Comparison of ENCODE assay signal across 11 cellular contexts in the genomic region with DNA sequence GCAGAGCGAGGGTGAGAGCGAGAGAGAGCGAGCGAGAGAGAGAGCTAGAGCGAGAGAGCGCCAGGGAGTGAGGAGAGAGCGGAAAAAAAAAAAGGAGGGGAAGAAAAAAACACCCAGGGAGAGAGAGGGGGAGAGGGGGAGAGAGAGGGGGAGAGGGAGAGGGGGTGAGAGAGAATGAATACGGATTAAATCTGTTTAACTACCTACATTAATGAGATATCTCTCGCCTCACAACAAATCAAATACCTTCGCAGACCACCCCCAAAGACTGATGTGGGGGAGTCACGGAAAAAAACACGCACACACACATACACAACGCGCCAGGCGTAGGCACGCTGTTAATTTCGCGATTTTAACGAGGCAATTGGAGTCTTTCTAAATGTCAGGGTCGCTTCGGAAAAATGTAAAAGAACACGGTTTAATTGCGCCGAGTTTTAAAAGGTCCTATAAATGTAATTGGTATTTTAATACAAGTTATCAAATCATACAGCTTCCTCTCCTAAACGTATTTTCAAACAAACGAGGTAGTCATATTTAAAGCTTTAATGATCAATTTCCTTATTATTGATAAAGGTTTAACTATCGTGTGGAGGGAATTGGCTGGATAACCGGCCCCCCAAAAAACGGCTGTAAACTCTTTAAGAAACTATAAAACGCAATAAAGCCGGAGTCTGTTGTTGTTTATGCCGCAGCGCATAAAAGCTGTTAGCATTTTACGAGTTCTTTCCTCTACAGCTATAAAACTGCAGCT. TPM values are rescaled to one million over a fixed set of nuclear protein-coding genes. Genes with fewer than 3 reads are reported as not detected.
DNase-seq lines count a peak whose midpoint lies in the region; ATAC-seq, FAIRE-seq and TF ChIP-seq lines count a peak whose summit lies in the region.
"Had no signal": no experiment of that assay in that cellular context is flagged by ENCODE, and none has a peak within 500 bp of the region (broad histone marks: within the 10 kb centered on the region; RNA-seq: fewer than 3 reads in every experiment).

TSS of gene HOXB8 (minus strand) at position 81 of the 751 bp plus-strand sequence. CDS start 588 bp downstream, outside the sequence.

- POLR2A ChIA-PET in activated CD4-positive, alpha-beta T cell treated with anti-CD3 and anti-CD28 coated beads, Interleukin-2, amount 10 ng/mL, durations not matched to agents 7 days and 5 days (lab: Charles Lee), result no interaction called here
- POLR2A ChIA-PET in activated CD4-positive, alpha-beta memory T cell treated with anti-CD3 and anti-CD28 coated beads, Interleukin-2, amount 10 ng/mL, durations not matched to agents 7 days and 5 days (lab: Charles Lee), result interaction anchor here (0.8 to 1.2 kb wide), 3 partner anchors 9 to 22 kb away, joined by 3 to 5 read pairs (median 3); no protein-coding TSS in a partner anchor

- peak within 1 kb of the TSS; percentile 78 to 95 for H3K9ac ChIP-seq in kidney (ENCODE audit: low read length in 2 of 2)
- H3K9ac ChIP-seq: BLaER1 treated with 17β-estradiol and CSF1 and Interleukin-3, amounts not matched to agents 10 nM and 100 nM had no signal

- H3K9me3 ChIP-seq in kidney (ENCODE audit: control insufficient read depth in 1 of 2, low read length in 2 of 2), result no peaks in the 10 kb centered on the region

- H3K36me3 Mint-ChIP-seq in activated CD4-positive, alpha-beta T cell treated with anti-CD3 and anti-CD28 coated beads, Interleukin-2, amount 10 ng/mL, durations not matched to agents 7 days and 5 days (ENCODE audit: low read depth), result no peaks in the 10 kb centered on the region
- H3K36me3 Mint-ChIP-seq in activated CD4-positive, alpha-beta memory T cell treated with anti-CD3 and anti-CD28 coated beads, Interleukin-2, amount 10 ng/mL, durations not matched to agents 7 days and 5 days (ENCODE audit: low read depth), result peaks cover 9% of the 10 kb centered on the region

- H3K4me1 Mint-ChIP-seq in activated CD4-positive, alpha-beta T cell treated with anti-CD3 and anti-CD28 coated beads, Interleukin-2, amount 10 ng/mL, durations not matched to agents 7 days and 5 days, result peaks cover 51% of the 10 kb centered on the region
- peaks cover 54% of the 10 kb centered on the region for H3K4me1 Mint-ChIP-seq in activated CD4-positive, alpha-beta memory T cell treated with anti-CD3 and anti-CD28 coated beads, Interleukin-2, amount 10 ng/mL, durations not matched to agents 7 days and 5 days
- H3K4me1 Mint-ChIP-seq in stimulated activated naive CD8-positive, alpha-beta T cell treated with anti-CD3 and anti-CD28 coated beads, Interleukin-15, amount 100 ng/mL, for 72 hours, result peaks cover 79% of the 10 kb centered on the region

- CTCF ChIA-PET in activated CD4-positive, alpha-beta T cell treated with anti-CD3 and anti-CD28 coated beads, Interleukin-2, amount 10 ng/mL, durations not matched to agents 7 days and 5 days (lab: Charles Lee), result interaction anchor here (0.6 to 2.8 kb wide), 7 partner anchors 8 to 590 kb away, joined by 3 to 9 read pairs (median 4); no protein-coding TSS in a partner anchor
- CTCF ChIA-PET in activated CD4-positive, alpha-beta memory T cell treated with anti-CD3 and anti-CD28 coated beads, Interleukin-2, amount 10 ng/mL, durations not matched to agents 7 days and 5 days (lab: Charles Lee), result interaction anchor here (0.8 to 1.2 kb wide), 5 partner anchors 21 to 346 kb away, joined by 3 to 5 read pairs (median 3); partner anchors contain the start of gene HOXB5

- TF ChIP-seq CTCF in kidney (IDR thresholded peaks at IDR 0.05; ENCODE audit: borderline replicate concordance, extremely low read depth, insufficient read depth), result no peak

- intact Hi-C loops in kidney (cut with DNase I), result no loop called here

- H3K36me3 ChIP-seq in kidney (ENCODE audit: control insufficient read depth in 1 of 2, insufficient read depth in 2 of 2, low read length in 2 of 2), result no peaks in the 10 kb centered on the region
- H3K36me3 ChIP-seq: BLaER1 treated with 17β-estradiol and CSF1 and Interleukin-3, amounts not matched to agents 10 nM and 100 nM had no signal

- peaks cover 87% of the 10 kb centered on the region for H3K27me3 Mint-ChIP-seq in activated CD4-positive, alpha-beta T cell treated with anti-CD3 and anti-CD28 coated beads, Interleukin-2, amount 10 ng/mL, durations not matched to agents 7 days and 5 days
- H3K27me3 Mint-ChIP-seq in activated CD4-positive, alpha-beta memory T cell treated with anti-CD3 and anti-CD28 coated beads, Interleukin-2, amount 10 ng/mL, durations not matched to agents 7 days and 5 days, result peaks cover 85% of the 10 kb centered on the region
- peaks cover 99% of the 10 kb centered on the region for H3K27me3 Mint-ChIP-seq in stimulated activated naive CD8-positive, alpha-beta T cell treated with anti-CD3 and anti-CD28 coated beads, Interleukin-15, amount 100 ng/mL, for 72 hours

- no peak for ATAC-seq in stimulated activated naive CD8-positive, alpha-beta T cell treated with anti-CD3 and anti-CD28 coated beads, Interleukin-15, amount 100 ng/mL, for 72 hours
- ATAC-seq in HG02763 (IDR thresholded peaks at IDR 0.05; ENCODE audit: unreplicated experiment), result no peak

- DNase-seq in activated CD4-positive, alpha-beta T cell treated with anti-CD3 and anti-CD28 coated beads, Interleukin-2, amount 10 ng/mL, durations not matched to agents 7 days and 5 days, result no peak
- DNase-seq in activated CD4-positive, alpha-beta T cell treated with anti-CD3 and anti-CD28 coated beads for 48 hours, result no peak
- DNase-seq in activated CD4-positive, alpha-beta memory T cell treated with anti-CD3 and anti-CD28 coated beads, Interleukin-2, amount 10 ng/mL, durations not matched to agents 7 days and 5 days, result no peak
- DNase-seq in kidney (no peak), NCI-H1694 (lab: John Stamatoyannopoulos, UW) (no peak), iPS-NIHi7 (ENCODE audit: extremely low spot score) (no peak)
- no peak for DNase-seq in stimulated activated naive CD8-positive, alpha-beta T cell treated with anti-CD3 and anti-CD28 coated beads, Interleukin-15, amount 100 ng/mL, for 72 hours
- DNase-seq: stimulated activated CD4-positive, alpha-beta T cell treated with anti-CD3 and anti-CD28 coated beads, Interleukin-15, amount 100 ng/mL, for 24 hours had no signal

- no peaks in the 10 kb centered on the region for H3K9me3 Mint-ChIP-seq in activated CD4-positive, alpha-beta T cell treated with anti-CD3 and anti-CD28 coated beads, Interleukin-2, amount 10 ng/mL, durations not matched to agents 7 days and 5 days
- H3K9me3 Mint-ChIP-seq in activated CD4-positive, alpha-beta memory T cell treated with anti-CD3 and anti-CD28 coated beads, Interleukin-2, amount 10 ng/mL, durations not matched to agents 7 days and 5 days, result no peaks in the 10 kb centered on the region
- H3K9me3 Mint-ChIP-seq in stimulated activated naive CD8-positive, alpha-beta T cell treated with anti-CD3 and anti-CD28 coated beads, Interleukin-15, amount 100 ng/mL, for 72 hours, result no peaks in the 10 kb centered on the region
- H3K9me3 Mint-ChIP-seq: dendritic cell treated with granulocyte-macrophage colony-stimulating factor and Interleukin-4, amounts not matched to agents 40 ng/mL and 50 ng/mL, for 4 days had no signal

- H3K4me1 ChIP-seq in kidney (ENCODE audit: control insufficient read depth in 1 of 2, insufficient read depth in 1 of 2, low read depth in 1 of 2, low read length in 2 of 2), result peaks cover 0 to 9% of the 10 kb centered on the region in 2 donors

- H3K27ac ChIP-seq in kidney (ENCODE audit: low read depth in 2 of 2, low read length in 2 of 2), result peak within 1 kb of the TSS; percentile 92 to 97
- H3K27ac ChIP-seq: BLaER1 treated with 17β-estradiol and CSF1 and Interleukin-3, amounts not matched to agents 10 nM and 100 nM had no signal

- peak within 1 kb of the TSS; percentile 68 to 85 for H3K4me3 ChIP-seq in kidney (ENCODE audit: low read length in 2 of 2)
- H3K4me3 ChIP-seq: BLaER1 treated with 17β-estradiol and CSF1 and Interleukin-3, amounts not matched to agents 10 nM and 100 nM had no signal

- peak within 1 kb of the TSS; percentile 67 for H3K27ac Mint-ChIP-seq in activated CD4-positive, alpha-beta T cell treated with anti-CD3 and anti-CD28 coated beads, Interleukin-2, amount 10 ng/mL, durations not matched to agents 7 days and 5 days
- peak within 1 kb of the TSS; percentile 62 for H3K27ac Mint-ChIP-seq in activated CD4-positive, alpha-beta memory T cell treated with anti-CD3 and anti-CD28 coated beads, Interleukin-2, amount 10 ng/mL, durations not matched to agents 7 days and 5 days
- H3K27ac Mint-ChIP-seq in stimulated activated naive CD8-positive, alpha-beta T cell treated with anti-CD3 and anti-CD28 coated beads, Interleukin-15, amount 100 ng/mL, for 72 hours, result peak within 1 kb of the TSS in 1 of 2 donors; percentile 81
- H3K27ac Mint-ChIP-seq: dendritic cell treated with granulocyte-macrophage colony-stimulating factor and Interleukin-4, amounts not matched to agents 40 ng/mL and 50 ng/mL, for 4 days had no signal

- H3K4me3 Mint-ChIP-seq in activated CD4-positive, alpha-beta T cell treated with anti-CD3 and anti-CD28 coated beads, Interleukin-2, amount 10 ng/mL, durations not matched to agents 7 days and 5 days, result peak within 1 kb of the TSS; percentile 25
- H3K4me3 Mint-ChIP-seq in activated CD4-positive, alpha-beta memory T cell treated with anti-CD3 and anti-CD28 coated beads, Interleukin-2, amount 10 ng/mL, durations not matched to agents 7 days and 5 days, result peak within 1 kb of the TSS; percentile 35
- peak within 1 kb of the TSS; percentile 77 to 89 for H3K4me3 Mint-ChIP-seq in stimulated activated naive CD8-positive, alpha-beta T cell treated with anti-CD3 and anti-CD28 coated beads, Interleukin-15, amount 100 ng/mL, for 72 hours
- H3K4me3 Mint-ChIP-seq: dendritic cell treated with granulocyte-macrophage colony-stimulating factor and Interleukin-4, amounts not matched to agents 40 ng/mL and 50 ng/mL, for 4 days had no signal

- no peak for FAIRE-seq in kidney (lab: Jason Lieb, UNC)

RNA-seq across cellular contexts. Expression of gene HOXB8, which starts in this region (rescaled TPM):
- not detected for total RNA-seq in activated CD4-positive, alpha-beta T cell treated with anti-CD3 and anti-CD28 coated beads, Interleukin-2, amount 10 ng/mL, durations not matched to agents 7 days and 5 days
- total RNA-seq in activated CD4-positive, alpha-beta memory T cell treated with anti-CD3 and anti-CD28 coated beads, Interleukin-2, amount 10 ng/mL, durations not matched to agents 7 days and 5 days, result not detected
- 48.7 TPM for total RNA-seq in kidney
- 19.3 TPM for polyA plus RNA-seq in kidney (ENCODE audit: insufficient read depth, low read depth, low replicate concordance)

Comparison
In these comparisons a context has a peak if more than half of its experiments do, and no peak if none do; other contexts are left out.
1. RNA of gene HOXB8 (total RNA-seq): 48.7 TPM in kidney (single experiment); not detected in activated CD4-positive, alpha-beta T cell treated with anti-CD3 and anti-CD28 coated beads, Interleukin-2, amount 10 ng/mL, durations not matched to agents 7 days and 5 days and not detected in activated CD4-positive, alpha-beta memory T cell treated with anti-CD3 and anti-CD28 coated beads, Interleukin-2, amount 10 ng/mL, durations not matched to agents 7 days and 5 days; every median in the first group is over 10 times any median in the second.
2. H3K4me3 Mint-ChIP-seq: peak in every context shown above with its lines; median percentile 83 in stimulated activated naive CD8-positive, alpha-beta T cell treated with anti-CD3 and anti-CD28 coated beads, Interleukin-15, amount 100 ng/mL, for 72 hours; 35 in activated CD4-positive, alpha-beta memory T cell treated with anti-CD3 and anti-CD28 coated beads, Interleukin-2, amount 10 ng/mL, durations not matched to agents 7 days and 5 days; 25 in activated CD4-positive, alpha-beta T cell treated with anti-CD3 and anti-CD28 coated beads, Interleukin-2, amount 10 ng/mL, durations not matched to agents 7 days and 5 days.